In the genomic region with DNA sequence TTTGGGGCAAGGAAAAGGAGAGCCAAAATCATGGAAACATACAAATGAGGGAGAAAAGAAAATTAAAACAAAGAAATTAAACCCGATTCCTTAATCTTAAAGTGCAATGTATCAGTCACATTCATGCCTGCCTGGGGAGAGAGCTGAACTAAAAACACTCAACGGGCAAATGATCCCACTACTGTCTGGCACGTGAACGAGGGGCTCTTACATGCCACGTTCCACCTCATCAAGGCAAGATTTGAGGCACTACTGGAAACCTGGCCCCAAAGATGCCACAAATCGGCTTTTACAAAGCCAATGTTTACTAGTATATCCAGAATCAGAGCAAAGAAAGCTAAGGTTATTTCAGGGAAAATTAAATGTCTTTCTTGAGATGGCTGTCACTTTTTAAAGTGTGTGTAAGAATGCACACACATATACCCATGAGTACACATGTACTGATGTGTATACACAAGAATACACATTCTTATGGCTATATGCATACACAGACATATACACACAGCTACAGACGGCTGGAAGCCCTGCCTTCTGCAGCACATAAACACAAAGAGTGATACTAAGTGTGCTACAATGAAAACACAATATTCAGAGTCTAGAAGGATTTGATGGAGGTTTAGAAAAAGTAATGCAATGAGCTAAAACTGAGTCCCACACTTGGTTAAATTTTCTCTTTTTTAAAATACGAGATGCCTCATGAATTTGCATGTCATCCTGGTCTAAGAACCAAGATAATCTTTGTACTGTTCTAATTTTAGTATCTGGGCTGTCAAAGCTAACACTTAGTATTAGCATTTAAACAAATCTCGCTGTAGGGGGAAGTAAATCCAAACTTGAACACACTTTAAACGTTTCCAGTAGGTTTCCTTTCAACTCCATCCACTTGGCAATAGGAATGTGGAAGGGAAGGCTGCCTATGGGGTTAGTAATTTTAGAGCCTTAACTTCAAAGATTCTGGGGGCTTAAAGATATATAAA, we compare ENCODE assay signal across 20 cellular contexts.
DNase-seq lines count a peak whose midpoint lies in the region; ATAC-seq and TF ChIP-seq lines count a peak whose summit lies in the region.
"Had no signal": no experiment of that assay in that cellular context is flagged by ENCODE, and none has a peak within 500 bp of the region (broad histone marks: within the 10 kb centered on the region; RNA-seq: fewer than 3 reads in every experiment).

No MANE protein-coding gene starts in this region.

- no peaks in the 10 kb centered on the region for H3K79me2 ChIP-seq in OCI-LY1 (ENCODE audit: insufficient read depth, low read length)

- no peaks in the 10 kb centered on the region for H3K9me2 ChIP-seq in OCI-LY1 (ENCODE audit: low read depth, low read length)
- H3K9me2 ChIP-seq: SK-N-SH had no signal

- H3K4me2 ChIP-seq in OCI-LY1 (ENCODE audit: low read length), result no peak overlapping the region
- H3K4me2 ChIP-seq: SK-N-SH had no signal

- H3F3A ChIP-seq in OCI-LY1 (ENCODE audit: insufficient read depth, low read length), result no peaks in the 10 kb centered on the region

- no peaks in the 10 kb centered on the region for H3K9me3 Mint-ChIP-seq in stimulated activated naive CD8-positive, alpha-beta T cell treated with anti-CD3 and anti-CD28 coated beads, Interleukin-15, Interleukin-2, amounts not matched to agents 100 ng/mL and 50 ng/mL, for 24 hours
- H3K9me3 Mint-ChIP-seq: HFFc6 had no signal

- H3K36me3 Mint-ChIP-seq in stimulated activated naive CD8-positive, alpha-beta T cell treated with anti-CD3 and anti-CD28 coated beads, Interleukin-15, Interleukin-2, amounts not matched to agents 100 ng/mL and 50 ng/mL, for 24 hours (ENCODE audit: low read depth), result peaks cover 85% of the 10 kb centered on the region

- peaks cover 39% of the 10 kb centered on the region for H3K4me1 ChIP-seq in OCI-LY1 (ENCODE audit: insufficient read depth, low read length, severe bottlenecking)
- H3K4me1 ChIP-seq: gastroesophageal sphincter, Peyer's patch, suprapubic skin had no signal

- H3K4me3 ChIP-seq in OCI-LY1 (ENCODE audit: low read depth, low read length, poor library complexity, severe bottlenecking), result no peak overlapping the region
- H3K4me3 ChIP-seq: gastroesophageal sphincter, Peyer's patch, suprapubic skin had no signal

- H3K27me3 ChIP-seq in OCI-LY1 (ENCODE audit: insufficient read depth, low read length), result no peaks in the 10 kb centered on the region
- H3K27me3 ChIP-seq: gastroesophageal sphincter, Peyer's patch, suprapubic skin had no signal

- H3K27ac ChIP-seq in OCI-LY1 (ENCODE audit: low read depth, low read length, poor library complexity, severe bottlenecking) (peak overlapping the region; percentile 42), caudate nucleus (ENCODE audit: low read depth, low read length) (peak overlapping the region; percentile 48)
- H3K27ac ChIP-seq: gastroesophageal sphincter, Peyer's patch, suprapubic skin had no signal

- H3K4me3 Mint-ChIP-seq in stimulated activated naive CD8-positive, alpha-beta T cell treated with anti-CD3 and anti-CD28 coated beads, Interleukin-15, Interleukin-2, amounts not matched to agents 100 ng/mL and 50 ng/mL, for 24 hours, result no peak overlapping the region
- H3K4me3 Mint-ChIP-seq: HFFc6 had no signal

- no peak for TF ChIP-seq CTCF in OCI-LY1 (IDR thresholded peaks at IDR 0.05; ENCODE audit: low read length)

- no peak for DNase-seq in stimulated activated naive CD8-positive, alpha-beta T cell treated with anti-CD3 and anti-CD28 coated beads, Interleukin-15, Interleukin-2, amounts not matched to agents 100 U/mL and 50 U/mL, for 24 hours
- DNase-seq in caudate nucleus (lab: John Stamatoyannopoulos, UW), result no peak
- DNase-seq in hepatic stellate cell (ENCODE audit: low spot score), result no peak
- DNase-seq in NCI-H2081 treated with DMSO at 0.1 percent for 48 hours (lab: John Stamatoyannopoulos, UW), result no peak
- DNase-seq: activated gamma-delta T cell; AML-193; dermis blood vessel endothelial cell; HFFc6; left ventricle myocardium superior; NCI-H1417; NCI-H2171 treated with DMSO at 0.1 percent for 48 hours; NCI-H774; SK-N-SH; stimulated activated CD4-positive, alpha-beta T cell treated with anti-CD3 and anti-CD28 coated beads, Interleukin-2, amount 100 ng/mL, for 48 hours had no signal

- no peaks in the 10 kb centered on the region for H3K36me3 ChIP-seq in OCI-LY1 (ENCODE audit: insufficient read depth, low read length)

- H3K27me3 Mint-ChIP-seq in stimulated activated naive CD8-positive, alpha-beta T cell treated with anti-CD3 and anti-CD28 coated beads, Interleukin-15, Interleukin-2, amounts not matched to agents 100 ng/mL and 50 ng/mL, for 24 hours, result no peaks in the 10 kb centered on the region

- no peak for ATAC-seq in stimulated activated naive CD8-positive, alpha-beta T cell treated with anti-CD3 and anti-CD28 coated beads, Interleukin-15, Interleukin-2, amounts not matched to agents 100 U/mL and 50 U/mL, for 24 hours
- no peak for ATAC-seq in HG03439 (IDR thresholded peaks at IDR 0.05; ENCODE audit: unreplicated experiment)
- ATAC-seq: gastroesophageal sphincter, left ventricle myocardium superior had no signal

- H3K27ac Mint-ChIP-seq in stimulated activated naive CD8-positive, alpha-beta T cell treated with anti-CD3 and anti-CD28 coated beads, Interleukin-15, Interleukin-2, amounts not matched to agents 100 ng/mL and 50 ng/mL, for 24 hours, result peak overlapping the region; percentile 67

- peaks cover 22% of the 10 kb centered on the region for H3K4me1 Mint-ChIP-seq in stimulated activated naive CD8-positive, alpha-beta T cell treated with anti-CD3 and anti-CD28 coated beads, Interleukin-15, Interleukin-2, amounts not matched to agents 100 ng/mL and 50 ng/mL, for 24 hours (ENCODE audit: low read depth)

- H4K20me1 ChIP-seq in OCI-LY1 (ENCODE audit: insufficient read depth, low read length), result no peaks in the 10 kb centered on the region

- no peaks in the 10 kb centered on the region for H3K9me3 ChIP-seq in OCI-LY1 (ENCODE audit: low read length)
- H3K9me3 ChIP-seq: gastroesophageal sphincter, Peyer's patch, SK-N-SH, suprapubic skin had no signal

- no peak overlapping the region for H2AFZ ChIP-seq in OCI-LY1 (ENCODE audit: low read length)

- H3K9ac ChIP-seq in OCI-LY1 (ENCODE audit: low read length), result no peak overlapping the region
- H3K9ac ChIP-seq: SK-N-SH had no signal
